In genomic region chr10:63145782-63146181, GRCh38 we compare ENCODE assay signal across 12 cellular contexts. TPM values are rescaled to one million over a fixed set of nuclear protein-coding genes. Genes with fewer than 3 reads are reported as not detected.
A peak's percentile ranks its signal among the peaks of the same experiment; 100 is the strongest.
DNase-seq lines count a peak whose midpoint lies in the region; ATAC-seq and TF ChIP-seq lines count a peak whose summit lies in the region.
"Had no signal": no experiment of that assay in that cellular context is flagged by ENCODE, and none has a peak within 500 bp of the region (broad histone marks: within the 10 kb centered on the region; RNA-seq: fewer than 3 reads in every experiment).

No MANE protein-coding gene starts in this region.

- no peak overlapping the region for H2AFZ ChIP-seq in KMS-11 (ENCODE audit: low read depth)

- peak overlapping the region; percentile 36 for H3K4me2 ChIP-seq in KMS-11

- no peak for TF ChIP-seq POLR2A in GM18505 (IDR thresholded peaks at IDR 0.05; ENCODE audit: borderline replicate concordance, extremely low read depth, insufficient read depth, insufficient read length)

- peaks cover 61% of the 10 kb centered on the region for H3K79me2 ChIP-seq in KMS-11 (ENCODE audit: insufficient read depth, low read depth)

- H3K4me1 ChIP-seq in KMS-11 (ENCODE audit: low read depth, poor library complexity, severe bottlenecking): peaks cover 20% of the 10 kb centered on the region

- ATAC-seq in GM19351 (IDR thresholded peaks at IDR 0.05; ENCODE audit: unreplicated experiment) (peak; percentile 56), GM18505 (IDR thresholded peaks at IDR 0.05; ENCODE audit: unreplicated experiment) (no peak), GM18519 (IDR thresholded peaks at IDR 0.05; ENCODE audit: low FRiP score, unreplicated experiment) (no peak)
- ATAC-seq: HepG2 had no signal

- no peak for TF ChIP-seq CTCF in KMS-11 (conservative IDR thresholded peaks at IDR 0.05; ENCODE audit: low read depth, low read length)
- no peak for TF ChIP-seq CTCF in fibroblast of villous mesenchyme (IDR thresholded peaks at IDR 0.05; ENCODE audit: insufficient read depth, low read depth, low read length)

- H3K27ac ChIP-seq in KMS-11: peak overlapping the region; percentile 29; the same call in 1 of the 2 replicates
- H3K27ac ChIP-seq: suprapubic skin had no signal

- no peaks in the 10 kb centered on the region for H3K36me3 ChIP-seq in KMS-11 (ENCODE audit: insufficient read depth)

- H4K20me1 ChIP-seq in KMS-11 (ENCODE audit: insufficient read depth): 0 out of 2 replicates have a peak, but pooled peaks cover 4% of the 10 kb centered on the region

- DNase-seq in AG20443 (ENCODE audit: low spot score) (peak; percentile 17), fibroblast of villous mesenchyme (ENCODE audit: low read depth) (peak; percentile 58), NCI-H69 (lab: John Stamatoyannopoulos, UW) (no peak), SK-N-DZ (ENCODE audit: low spot score) (no peak)
- DNase-seq: NCI-H146, NCI-H526 had no signal

- no peak overlapping the region for H3K4me3 ChIP-seq in KMS-11 (IDR thresholded peaks at IDR 0.05; ENCODE audit: insufficient read depth, low read depth, low read length)
- no peak overlapping the region for H3K4me3 ChIP-seq in fibroblast of villous mesenchyme (ENCODE audit: low read depth, low read length)
- H3K4me3 ChIP-seq: suprapubic skin had no signal

- H3K27me3 ChIP-seq in KMS-11 (ENCODE audit: insufficient read depth, low read depth): no peaks in the 10 kb centered on the region
- H3K27me3 ChIP-seq: suprapubic skin had no signal

- H3K9ac ChIP-seq in KMS-11: no peak overlapping the region

RNA-seq across cellular contexts. Expression of gene NRBF2, which starts 12.7 kb away (rescaled TPM):
- total RNA-seq in fibroblast of villous mesenchyme: 29.3 and 38.0 TPM in 2 replicates
- 18.2 and 19.6 TPM in 2 replicates for polyA plus RNA-seq in SK-N-DZ (2014; cell fraction: cytosol; rRNA removed)
- polyA plus RNA-seq in SK-N-DZ (2014; cell fraction: nucleus; rRNA removed): 13.7 and 14.0 TPM in 2 replicates

Comparison
In these comparisons a context has a peak if more than half of its experiments do, and no peak if none do; other contexts are left out.
1. DNase-seq: peak in AG20443 (single experiment) and fibroblast of villous mesenchyme (single experiment); none in NCI-H69 (single experiment) and SK-N-DZ (single experiment).